Comparison of ENCODE assay signal across 8 cellular contexts in genomic region chr5:179906294-179906794, GRCh38. TPM values are rescaled to one million over a fixed set of nuclear protein-coding genes. Genes with fewer than 3 reads are reported as not detected.
DNase-seq lines count a peak whose midpoint lies in the region; ATAC-seq, FAIRE-seq and TF ChIP-seq lines count a peak whose summit lies in the region.

No MANE protein-coding gene starts in this region.

- CTCF ChIA-PET in mammary epithelial cell (lab: Charles Lee; ENCODE audit: low non-redundant PET): no interaction called here
- CTCF ChIA-PET in naive thymus-derived CD4-positive, alpha-beta T cell (lab: Charles Lee): interaction anchor here (0.9 to 1.3 kb wide), 4 partner anchors 103 to 170 kb away, joined by 3 to 6 read pairs (median 3); no protein-coding TSS in a partner anchor

- no TSS peak for BruUV-seq in mammary epithelial cell (replicated peaks; lab: Mats Ljungman, UMichigan)

- peaks cover 5% of the 10 kb centered on the region; the same call in 1 of the 2 replicates for H3K79me2 ChIP-seq in KMS-11 (ENCODE audit: insufficient read depth, low read depth)
- peaks cover 58% of the 10 kb centered on the region for H3K79me2 ChIP-seq in mammary epithelial cell (ENCODE audit: insufficient read depth, low read length)

- H4K20me1 ChIP-seq in KMS-11 (ENCODE audit: insufficient read depth) (no peaks in the 10 kb centered on the region), mammary epithelial cell (ENCODE audit: insufficient read depth, low read length) (peaks cover 3% of the 10 kb centered on the region)

- FAIRE-seq in frontal cortex (lab: Jason Lieb, UNC): no peak

- 91% methylated on average over 17 of the region's 24 CpGs for WGBS in mammary epithelial cell (ENCODE audit: low coverage, missing lambda C conversion rate)

- no peak overlapping the region for H2AFZ ChIP-seq in KMS-11 (ENCODE audit: low read depth)
- H2AFZ ChIP-seq in mammary epithelial cell (ENCODE audit: low read depth, low read length): peak overlapping the region; percentile 82

- peak overlapping the region; percentile 65 for H3K4me3 ChIP-seq in BE2C (ENCODE audit: low read depth, low read length)
- H3K4me3 ChIP-seq in KMS-11 (IDR thresholded peaks at IDR 0.05; ENCODE audit: insufficient read depth, low read depth, low read length): no peak overlapping the region
- peak overlapping the region; percentile 82 to 94 (median 91) for H3K4me3 ChIP-seq in mammary epithelial cell (replicated peaks in 1 of 3; ENCODE audit: insufficient read depth in 1 of 3, low read depth in 2 of 3, low read length in 3 of 3)
- peak overlapping the region; percentile 48 for H3K4me3 ChIP-seq in naive thymus-derived CD4-positive, alpha-beta T cell (ENCODE audit: low read length)

- H3K27ac Mint-ChIP-seq in naive thymus-derived CD4-positive, alpha-beta T cell: peak overlapping the region in 8 of 9 donors; percentile 15 to 85 (median 74)

- no peak for ATAC-seq in naive thymus-derived CD4-positive, alpha-beta T cell
- ATAC-seq in HG03025 (IDR thresholded peaks at IDR 0.05; ENCODE audit: low FRiP score, unreplicated experiment): no peak
- no peak for ATAC-seq in HG03159 (IDR thresholded peaks at IDR 0.05; ENCODE audit: unreplicated experiment)

- intact Hi-C loops in mammary epithelial cell (cut with micrococcal nuclease): loop anchor here (2.0 to 5.0 kb wide), 3 partner anchors 100 to 166 kb away; partner anchors contain the start of genes MGAT4B and RNF130
- intact Hi-C loops in naive thymus-derived CD4-positive, alpha-beta T cell (cut with micrococcal nuclease): loop anchor here (2.0 to 5.0 kb wide), 7 partner anchors 84 to 354 kb away; partner anchors contain the start of genes RNF130 (in 2 of the 2), RUFY1 (in 2 of the 2), CANX (in 1 of the 2) and HNRNPH1 (in 1 of the 2)

- in situ Hi-C loops in mammary epithelial cell (cut with MboI; ENCODE audit: low sequenced_read_pairs in 2 of 2): loop anchor here in 1 of 2 donors (10.0 kb wide), 1 partner anchor 102 kb away; the partner anchor contains the start of gene MGAT4B

- H3K9ac ChIP-seq in KMS-11 (no peak overlapping the region; the same call in 1 of the 2 replicates), mammary epithelial cell (ENCODE audit: insufficient read depth, low read length) (peak overlapping the region; percentile 68)

- peak overlapping the region; percentile 78 to 92 (median 90) for H3K4me3 Mint-ChIP-seq in naive thymus-derived CD4-positive, alpha-beta T cell

- DNase-seq in BE2C (no peak), mammary epithelial cell (no peak), frontal cortex (ENCODE audit: low spot score in 2 of 2) (no peak), NCI-H1694 (lab: John Stamatoyannopoulos, UW) (no peak)
- peak in 1 of 9 donors; percentile 3 for DNase-seq in naive thymus-derived CD4-positive, alpha-beta T cell

- H3K4me1 ChIP-seq in BE2C: peaks cover 6% of the 10 kb centered on the region
- H3K4me1 ChIP-seq in KMS-11 (ENCODE audit: low read depth, poor library complexity, severe bottlenecking): no peaks in the 10 kb centered on the region
- H3K4me1 ChIP-seq in mammary epithelial cell (ENCODE audit: insufficient read depth, low read length): peaks cover 16% of the 10 kb centered on the region
- H3K4me1 ChIP-seq in naive thymus-derived CD4-positive, alpha-beta T cell (ENCODE audit: control insufficient read depth in 2 of 2, insufficient read depth in 2 of 2, low read length in 2 of 2): peaks cover 13 to 14% of the 10 kb centered on the region in 2 donors

- TF ChIP-seq CTCF in BE2C (IDR thresholded peaks at IDR 0.05; ENCODE audit: low read depth, low read length): no peak
- no peak for TF ChIP-seq CTCF in KMS-11 (conservative IDR thresholded peaks at IDR 0.05; ENCODE audit: low read depth, low read length)
- no peak for TF ChIP-seq CTCF in mammary epithelial cell (conservative IDR thresholded peaks at IDR 0.05 in 1 of 2, IDR thresholded peaks at IDR 0.05 in 1 of 2; ENCODE audit: extremely low read depth in 1 of 2, insufficient read depth in 1 of 2, low read depth in 1 of 2, low read length in 2 of 2)

- dilution Hi-C loops in mammary epithelial cell (cut with HindIII; ENCODE audit: low sequenced_read_pairs): no loop called here

- H3K9me3 ChIP-seq in BE2C (no peaks in the 10 kb centered on the region), mammary epithelial cell (replicated peaks; ENCODE audit: insufficient read depth, low read length) (no peaks in the 10 kb centered on the region)
- no peaks in the 10 kb centered on the region for H3K9me3 ChIP-seq in naive thymus-derived CD4-positive, alpha-beta T cell (ENCODE audit: control insufficient read depth in 2 of 3, low read length in 3 of 3)

- H3K4me2 ChIP-seq in KMS-11 (peak overlapping the region; percentile 48; the same call in 1 of the 2 replicates), mammary epithelial cell (ENCODE audit: insufficient read depth, low read depth, low read length) (peak overlapping the region; percentile 99)

- H3K27me3 ChIP-seq in BE2C (no peaks in the 10 kb centered on the region), KMS-11 (ENCODE audit: insufficient read depth, low read depth) (no peaks in the 10 kb centered on the region), mammary epithelial cell (ENCODE audit: insufficient read depth, low read length) (no peaks in the 10 kb centered on the region)
- H3K27me3 ChIP-seq in naive thymus-derived CD4-positive, alpha-beta T cell (ENCODE audit: control insufficient read depth in 2 of 2, insufficient read depth in 2 of 2, low read length in 2 of 2): no peaks in the 10 kb centered on the region

- H3K36me3 ChIP-seq in BE2C: no peaks in the 10 kb centered on the region; the same call in 1 of the 2 replicates
- no peaks in the 10 kb centered on the region for H3K36me3 ChIP-seq in KMS-11 (ENCODE audit: insufficient read depth)
- peaks cover 10% of the 10 kb centered on the region for H3K36me3 ChIP-seq in mammary epithelial cell (ENCODE audit: insufficient read depth, low read length)
- peaks cover 0 to 24% (median 4%) of the 10 kb centered on the region in 3 experiments for H3K36me3 ChIP-seq in naive thymus-derived CD4-positive, alpha-beta T cell (ENCODE audit: control insufficient read depth in 2 of 3, insufficient read depth in 3 of 3, low read length in 3 of 3)

- H3K9me3 Mint-ChIP-seq in naive thymus-derived CD4-positive, alpha-beta T cell: no peaks in the 10 kb centered on the region

- H3K36me3 Mint-ChIP-seq in naive thymus-derived CD4-positive, alpha-beta T cell: peaks cover 0 to 11% (median 9%) of the 10 kb centered on the region in 5 donors

- H3K27ac ChIP-seq in KMS-11: no peak overlapping the region
- peak overlapping the region; percentile 44 for H3K27ac ChIP-seq in mammary epithelial cell (ENCODE audit: insufficient read depth, low read depth, low read length)
- no peak overlapping the region for H3K27ac ChIP-seq in naive thymus-derived CD4-positive, alpha-beta T cell (ENCODE audit: low read depth, low read length)

- POLR2A ChIA-PET in naive thymus-derived CD4-positive, alpha-beta T cell (lab: Charles Lee): interaction anchor here (0.7 to 1.1 kb wide), 5 partner anchors 11 to 203 kb away, joined by 3 to 4 read pairs (median 3); partner anchors contain the start of gene MRNIP

- no peaks in the 10 kb centered on the region for H3K27me3 Mint-ChIP-seq in naive thymus-derived CD4-positive, alpha-beta T cell

- peaks cover 7 to 40% (median 26%) of the 10 kb centered on the region in 7 donors for H3K4me1 Mint-ChIP-seq in naive thymus-derived CD4-positive, alpha-beta T cell

RNA-seq across cellular contexts. Expression of gene TBC1D9B, which starts 1.4 kb away (rescaled TPM):
- polyA plus RNA-seq in BE2C (2012; ENCODE audit: insufficient read depth, insufficient read length, low read depth): 91.3 TPM
- total RNA-seq in mammary epithelial cell (100 to 1,000 TPM in 1 of 2 donors, 10 to 100 TPM in 1; 71.0 to 112 TPM), frontal cortex (24.1 TPM)
- polyA plus RNA-seq in mammary epithelial cell: 71.5 TPM
- polyA minus RNA-seq in mammary epithelial cell: 137 TPM
- total RNA-seq in naive thymus-derived CD4-positive, alpha-beta T cell: 100 to 1,000 TPM in 1 of 5 experiments, 10 to 100 TPM in 4; 71.3 to 117 (median 86.9) TPM
- polyA plus RNA-seq in naive thymus-derived CD4-positive, alpha-beta T cell: 10 to 100 TPM; 19.3 to 58.5 TPM

RNA-seq across cellular contexts. Expression of gene MRNIP, which starts 47.7 kb away (rescaled TPM):
- polyA plus RNA-seq in BE2C (2012; ENCODE audit: insufficient read depth, insufficient read length, low read depth): 58.0 TPM
- total RNA-seq in mammary epithelial cell (10 to 100 TPM in 1 of 2 donors, 1 to 10 TPM in 1; 9.5 to 20.4 TPM), frontal cortex (28.1 TPM)
- 11.6 TPM for polyA plus RNA-seq in mammary epithelial cell
- 7.5 TPM for polyA minus RNA-seq in mammary epithelial cell
- total RNA-seq in naive thymus-derived CD4-positive, alpha-beta T cell: 100 to 1,000 TPM in 2 of 5 experiments, 10 to 100 TPM in 3; 27.9 to 133 (median 43.3) TPM
- polyA plus RNA-seq in naive thymus-derived CD4-positive, alpha-beta T cell: 10 to 100 TPM; 19.4 to 23.8 TPM
